ENCODE assay signal across 1 cellular context in genomic region chr16:4271176-4272113, GRCh38.
A peak's percentile ranks its signal among the peaks of the same experiment; 100 is the strongest.
TF ChIP-seq lines count a peak whose summit lies in the region.

No MANE protein-coding gene starts in this region.

TF ChIP-seq in HEK293, 187 proteins besides CTCF, POLR2A, EP300 and RAD21 (continued from another document):
- TF ChIP-seq ZNF26 (tag by site-specific recombination; IDR thresholded peaks at IDR 0.05) = no peak
- TF ChIP-seq ZEB2 (tag by site-specific recombination; IDR thresholded peaks at IDR 0.05) = peak; percentile 89
- TF ChIP-seq ZNF169 (tag by site-specific recombination; IDR thresholded peaks at IDR 0.05) = no peak
TF ChIP-seq in HEK293: peak in this region for 83.
